14 cellular contexts compared by ENCODE assay signal in the genomic region with DNA sequence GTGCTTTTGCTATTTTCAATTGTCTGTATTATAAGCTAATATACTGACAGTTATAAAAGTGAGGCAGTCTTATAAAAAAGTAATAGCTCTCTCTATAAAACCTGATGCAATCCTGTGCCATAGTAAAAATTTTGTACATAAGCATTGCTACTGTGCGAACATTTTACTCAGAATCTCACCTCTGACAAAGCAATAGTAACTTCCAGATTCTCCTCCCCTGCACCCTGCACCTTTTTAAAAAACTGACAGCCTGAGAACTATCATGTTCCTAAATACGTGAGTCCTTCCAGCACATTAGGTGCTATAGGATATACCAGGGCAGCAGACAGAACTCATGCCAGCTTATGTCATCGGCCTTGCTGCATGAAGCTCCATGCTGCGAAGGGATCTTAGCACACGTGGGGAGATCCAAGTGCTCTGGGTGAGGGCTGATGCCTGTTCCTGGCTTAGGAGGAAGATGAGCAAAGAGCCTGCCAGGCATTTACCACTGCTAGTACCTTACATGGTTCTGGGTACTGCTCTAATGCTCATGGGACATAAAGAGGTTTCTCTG. TPM values are rescaled to one million over a fixed set of nuclear protein-coding genes. Genes with fewer than 3 reads are reported as not detected.
DNase-seq lines count a peak whose midpoint lies in the region; ATAC-seq and TF ChIP-seq lines count a peak whose summit lies in the region.
"Had no signal": no experiment of that assay in that cellular context is flagged by ENCODE, and none has a peak within 500 bp of the region (broad histone marks: within the 10 kb centered on the region; RNA-seq: fewer than 3 reads in every experiment).

No MANE protein-coding gene starts in this region.

- WGBS in esophagus squamous epithelium, 2 donors = 70 to 75% methylated on average over 3 of the region's 5 CpGs
- WGBS in sigmoid colon, 2 donors = 29 to 76% methylated on average over 5 of the region's 5 CpGs

- H3K9ac ChIP-seq in SK-N-MC (ENCODE audit: insufficient read length) = peak overlapping the region; percentile 45

- intact Hi-C loops in esophagus squamous epithelium (cut with DNase I) (no loop called here), sigmoid colon (cut with DNase I) (no loop called here)

- CTCF ChIA-PET in HEK293 (lab: Yijun Ruan, JAX) = interaction anchor here (0.7 to 3.8 kb wide), 18 partner anchors 10 to 927 kb away, joined by 3 to 19 read pairs (median 4); no protein-coding TSS in a partner anchor

- H3K27ac ChIP-seq in HEK293 (ENCODE audit: extremely low read depth, low read depth, low read length) (no peak overlapping the region), SK-N-MC (peak overlapping the region; percentile 97), esophagus squamous epithelium (peak overlapping the region in 3 of 4 donors; percentile 29 to 80 (median 77)), sigmoid colon (peak overlapping the region; percentile 75 to 82 (median 78))

- peak in 3 of 4 donors; percentile 66 to 88 (median 76) for TF ChIP-seq EP300 in sigmoid colon (IDR thresholded peaks at IDR 0.05)

- DNase-seq in SK-N-MC (ENCODE audit: low read depth, low spot score) (no peak), esophagus squamous epithelium (lab: John Stamatoyannopoulos, UW) (no peak), sigmoid colon (peak; percentile 87), left lobe of liver (ENCODE audit: low spot score) (no peak), NCI-H82 treated with DMSO at 0.1 percent for 48 hours (lab: John Stamatoyannopoulos, UW; ENCODE audit: unreplicated experiment) (no peak)
- DNase-seq: activated B cell treated with CpG ODN at 0.5 μM for 24 hours; activated naive CD8-positive, alpha-beta T cell treated with anti-CD3 and anti-CD28 coated beads, Interleukin-2, amount 50 U/mL, for 24 hours; effector CD8-positive, alpha-beta T cell; NCI-H1930; stimulated activated CD4-positive, alpha-beta T cell treated with anti-CD3 and anti-CD28 coated beads, Interleukin-2, amount 100 ng/mL, for 48 hours; stomach had no signal

- H3K4me1 ChIP-seq in HEK293 (ENCODE audit: control insufficient read depth, insufficient read depth, low read length) (peaks cover 17% of the 10 kb centered on the region; the same call in 1 of the 2 replicates), esophagus squamous epithelium (peaks cover 25 to 86% (median 30%) of the 10 kb centered on the region in 3 donors), sigmoid colon (peaks cover 0 to 96% (median 89%) of the 10 kb centered on the region in 4 donors)

- H3K36me3 ChIP-seq in HEK293 (ENCODE audit: control insufficient read depth in 2 of 2, insufficient read depth in 1 of 2, low read length in 2 of 2) (no peaks in the 10 kb centered on the region), SK-N-MC (ENCODE audit: insufficient read depth, low read length) (no peaks in the 10 kb centered on the region), esophagus squamous epithelium (peaks cover 0 to 18% (median 0%) of the 10 kb centered on the region in 3 donors), sigmoid colon (peaks cover 0 to 19% (median 2%) of the 10 kb centered on the region in 4 donors)

- no peak for TF ChIP-seq POLR2A in esophagus squamous epithelium (IDR thresholded peaks at IDR 0.05)
- no peak for TF ChIP-seq POLR2A in sigmoid colon (IDR thresholded peaks at IDR 0.05)

- no peak for TF ChIP-seq CTCF in HEK293 (tag by site-specific recombination; IDR thresholded peaks at IDR 0.05)
- no peak for TF ChIP-seq CTCF in esophagus squamous epithelium (IDR thresholded peaks at IDR 0.05)
- TF ChIP-seq CTCF in sigmoid colon (IDR thresholded peaks at IDR 0.05) = no peak

- ATAC-seq in GM18868 (IDR thresholded peaks at IDR 0.05; ENCODE audit: unreplicated experiment) (no peak), GM18907 (IDR thresholded peaks at IDR 0.05; ENCODE audit: unreplicated experiment) (no peak), left lobe of liver (no peak)
- ATAC-seq: activated naive CD8-positive, alpha-beta T cell treated with anti-CD3 and anti-CD28 coated beads, Interleukin-2, amount 50 U/mL, for 24 hours had no signal

- POLR2A ChIA-PET in HEK293 (lab: Yijun Ruan, JAX) = no interaction called here

- no peaks in the 10 kb centered on the region for H3K9me3 ChIP-seq in HEK293 (ENCODE audit: control insufficient read depth, insufficient read depth, low read depth, low read length)
- H3K9me3 ChIP-seq in SK-N-MC (ENCODE audit: low read depth, low read length) = no peaks in the 10 kb centered on the region
- no peaks in the 10 kb centered on the region for H3K9me3 ChIP-seq in esophagus squamous epithelium
- H3K9me3 ChIP-seq in sigmoid colon = no peaks in the 10 kb centered on the region
- H3K9me3 ChIP-seq: stomach had no signal

- no peaks in the 10 kb centered on the region for H3K27me3 ChIP-seq in esophagus squamous epithelium
- no peaks in the 10 kb centered on the region for H3K27me3 ChIP-seq in sigmoid colon
- H3K27me3 ChIP-seq: stomach had no signal

- H3K4me3 ChIP-seq in HEK293 (ENCODE audit: low read depth, low read length) = no peak overlapping the region
- H3K4me3 ChIP-seq in SK-N-MC = no peak overlapping the region
- no peak overlapping the region for H3K4me3 ChIP-seq in esophagus squamous epithelium
- H3K4me3 ChIP-seq in sigmoid colon = no peak overlapping the region
- H3K4me3 ChIP-seq: stomach had no signal

TF ChIP-seq in HEK293, 187 proteins besides CTCF, POLR2A, EP300 and RAD21:
- TF ChIP-seq ZBTB17 (tag by site-specific recombination; IDR thresholded peaks at IDR 0.05) = peak; percentile 79
- TF ChIP-seq ZNF266 (tag by site-specific recombination; IDR thresholded peaks at IDR 0.05; ENCODE audit: low read depth) = no peak
- TF ChIP-seq, protein P1, sequence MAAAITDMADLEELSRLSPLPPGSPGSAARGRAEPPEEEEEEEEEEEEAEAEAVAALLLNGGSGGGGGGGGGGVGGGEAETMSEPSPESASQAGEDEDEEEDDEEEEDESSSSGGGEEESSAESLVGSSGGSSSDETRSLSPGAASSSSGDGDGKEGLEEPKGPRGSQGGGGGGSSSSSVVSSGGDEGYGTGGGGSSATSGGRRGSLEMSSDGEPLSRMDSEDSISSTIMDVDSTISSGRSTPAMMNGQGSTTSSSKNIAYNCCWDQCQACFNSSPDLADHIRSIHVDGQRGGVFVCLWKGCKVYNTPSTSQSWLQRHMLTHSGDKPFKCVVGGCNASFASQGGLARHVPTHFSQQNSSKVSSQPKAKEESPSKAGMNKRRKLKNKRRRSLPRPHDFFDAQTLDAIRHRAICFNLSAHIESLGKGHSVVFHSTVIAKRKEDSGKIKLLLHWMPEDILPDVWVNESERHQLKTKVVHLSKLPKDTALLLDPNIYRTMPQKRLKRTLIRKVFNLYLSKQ (tag by site-specific recombination; IDR thresholded peaks at IDR 0.05; ENCODE audit: borderline replicate concordance) = no peak
TF ChIP-seq in HEK293: peak in this region for 1.

RNA-seq across cellular contexts. Expression of gene SVIL, which starts 43.3 kb away (rescaled TPM):
- total RNA-seq in esophagus squamous epithelium (100 to 1,000 TPM in 2 of 4 donors, 10 to 100 TPM in 2; 71.1 to 227 (median 147) TPM), sigmoid colon (1,000 to 10,000 TPM in 1 of 4 donors, 100 to 1,000 TPM in 3; 637 to 1,443 (median 763) TPM), left lobe of liver (16.2 TPM)
- polyA plus RNA-seq in sigmoid colon = 10 to 100 TPM in 2 of 3 donors, 1 to 10 TPM in 1; 8.3 to 42.5 (median 10.8) TPM
